Comparison of ENCODE assay signal across 17 cellular contexts in the genomic region with DNA sequence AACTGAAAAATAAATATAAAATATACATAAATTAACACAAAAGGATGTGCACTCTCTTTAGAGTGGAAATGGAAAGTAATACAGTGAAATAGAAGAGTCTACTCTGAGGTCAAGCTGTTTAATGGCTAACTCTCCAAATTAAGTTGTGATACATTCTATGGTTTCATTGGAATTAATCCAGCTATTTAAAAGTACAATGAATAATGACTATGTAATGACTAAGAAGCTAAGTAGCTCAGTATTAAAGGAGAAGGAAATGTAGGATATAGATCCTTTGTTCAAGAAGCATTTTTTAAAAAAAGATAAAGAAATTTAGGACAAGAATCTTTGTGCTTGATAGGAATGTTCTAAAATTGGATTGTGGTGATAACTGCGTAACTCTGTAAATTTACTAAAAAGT.
A peak's percentile ranks its signal among the peaks of the same experiment; 100 is the strongest.
DNase-seq lines count a peak whose midpoint lies in the region; ATAC-seq and TF ChIP-seq lines count a peak whose summit lies in the region.
"Had no signal": no experiment of that assay in that cellular context is flagged by ENCODE, and none has a peak within 500 bp of the region (broad histone marks: within the 10 kb centered on the region; RNA-seq: fewer than 3 reads in every experiment).

No MANE protein-coding gene starts in this region.

- no peak for ATAC-seq in GM21717 (IDR thresholded peaks at IDR 0.05; ENCODE audit: unreplicated experiment)
- ATAC-seq: left ventricle myocardium superior, mucosa of descending colon, Right ventricle myocardium inferior had no signal

- in situ Hi-C loops in astrocyte of the cerebellum (cut with HindIII; ENCODE audit: low sequenced_read_pairs) = no loop called here

- peak; percentile 37 for DNase-seq in HT1080 (ENCODE audit: low read depth)
- DNase-seq in astrocyte of the cerebellum (ENCODE audit: low read depth) = peak; percentile 65
- DNase-seq in fibroblast of the aortic adventitia (ENCODE audit: low read depth) = peak; percentile 72
- peak; percentile 39 for DNase-seq in retinal pigment epithelial cell (ENCODE audit: low read depth)
- no peak for DNase-seq in superior temporal gyrus (ENCODE audit: extremely low spot score)
- no peak for DNase-seq in NCI-H1436 treated with DMSO at 0.1 percent for 48 hours (lab: John Stamatoyannopoulos, UW)
- DNase-seq in hepatic stellate cell (ENCODE audit: low spot score) = no peak
- DNase-seq: activated naive CD8-positive, alpha-beta T cell treated with anti-CD3 and anti-CD28 coated beads for 36 hours; Caco-2; effector CD8-positive, alpha-beta T cell; left ventricle myocardium superior; mucosa of descending colon; NCI-H1092 treated with DMSO at 0.1 percent for 48 hours; NCI-H524; occipital lobe had no signal

- no peak for TF ChIP-seq CTCF in astrocyte of the cerebellum (IDR thresholded peaks at IDR 0.05; ENCODE audit: low read depth, low read length, missing control alignments)
- no peak for TF ChIP-seq CTCF in fibroblast of the aortic adventitia (IDR thresholded peaks at IDR 0.05; ENCODE audit: insufficient read depth, low read length)
- no peak for TF ChIP-seq CTCF in retinal pigment epithelial cell (conservative IDR thresholded peaks at IDR 0.05; ENCODE audit: low read depth, low read length)

- H3K4me3 ChIP-seq in astrocyte of the cerebellum (ENCODE audit: low read depth, low read length) (no peak overlapping the region), fibroblast of the aortic adventitia (ENCODE audit: low read depth, low read length) (no peak overlapping the region), retinal pigment epithelial cell (ENCODE audit: low read length) (no peak overlapping the region)
- H3K4me3 ChIP-seq: mucosa of descending colon had no signal

Comparison
In these comparisons a context has a peak if more than half of its experiments do, and no peak if none do; other contexts are left out.
1. DNase-seq: peak in HT1080 (single experiment), astrocyte of the cerebellum (single experiment), fibroblast of the aortic adventitia (single experiment) and retinal pigment epithelial cell (single experiment); none in superior temporal gyrus (single experiment), NCI-H1436 treated with DMSO at 0.1 percent for 48 hours (single experiment) and hepatic stellate cell (single experiment).